In genomic region chr14:90330203-90331196, GRCh38 we compare ENCODE assay signal across 1 cellular context.
TF ChIP-seq lines count a peak whose summit lies in the region.

No MANE protein-coding gene starts in this region.

TF ChIP-seq in HepG2, 621 proteins besides CTCF, POLR2A, EP300 and RAD21 (continued from another document):
- TF ChIP-seq, protein P1, sequence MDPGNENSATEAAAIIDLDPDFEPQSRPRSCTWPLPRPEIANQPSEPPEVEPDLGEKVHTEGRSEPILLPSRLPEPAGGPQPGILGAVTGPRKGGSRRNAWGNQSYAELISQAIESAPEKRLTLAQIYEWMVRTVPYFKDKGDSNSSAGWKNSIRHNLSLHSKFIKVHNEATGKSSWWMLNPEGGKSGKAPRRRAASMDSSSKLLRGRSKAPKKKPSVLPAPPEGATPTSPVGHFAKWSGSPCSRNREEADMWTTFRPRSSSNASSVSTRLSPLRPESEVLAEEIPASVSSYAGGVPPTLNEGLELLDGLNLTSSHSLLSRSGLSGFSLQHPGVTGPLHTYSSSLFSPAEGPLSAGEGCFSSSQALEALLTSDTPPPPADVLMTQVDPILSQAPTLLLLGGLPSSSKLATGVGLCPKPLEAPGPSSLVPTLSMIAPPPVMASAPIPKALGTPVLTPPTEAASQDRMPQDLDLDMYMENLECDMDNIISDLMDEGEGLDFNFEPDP (CRISPR knock-in tag; conservative IDR thresholded peaks at IDR 0.05), result no peak
- TF ChIP-seq REL (CRISPR knock-in tag; conservative IDR thresholded peaks at IDR 0.05), result no peak
- TF ChIP-seq RBM22 (optimal IDR thresholded peaks at IDR 0.05; ENCODE audit: low read length), result no peak
- no peak for TF ChIP-seq DNMT1 (CRISPR knock-in tag; IDR thresholded peaks at IDR 0.05)
- TF ChIP-seq TGIF2 (CRISPR knock-in tag; IDR thresholded peaks at IDR 0.05), result no peak
- no peak for TF ChIP-seq LCORL (IDR thresholded peaks at IDR 0.05)
- TF ChIP-seq LCORL (CRISPR knock-in tag; IDR thresholded peaks at IDR 0.05), result peak; percentile 4; the same call in 1 of the 2 replicates
- TF ChIP-seq ZNF782 (CRISPR knock-in tag; IDR thresholded peaks at IDR 0.05; ENCODE audit: borderline replicate concordance), result no peak
- 0 out of 2 replicates have a peak, but pooled peaks have one; percentile 20 for TF ChIP-seq ZMYM3 (CRISPR knock-in tag; IDR thresholded peaks at IDR 0.05)
- TF ChIP-seq CSRNP1 (CRISPR knock-in tag; IDR thresholded peaks at IDR 0.05), result no peak
- TF ChIP-seq ZNF652 (CRISPR knock-in tag; IDR thresholded peaks at IDR 0.05; ENCODE audit: borderline replicate concordance, low read depth), result no peak
- TF ChIP-seq ZNF180 (CRISPR knock-in tag; IDR thresholded peaks at IDR 0.05; ENCODE audit: borderline replicate concordance, low read depth), result no peak
- TF ChIP-seq MEIS2 (CRISPR knock-in tag; IDR thresholded peaks at IDR 0.05), result no peak
- no peak for TF ChIP-seq ZKSCAN8 (CRISPR knock-in tag; IDR thresholded peaks at IDR 0.05; ENCODE audit: borderline replicate concordance)
- TF ChIP-seq ZBTB38 (CRISPR knock-in tag; IDR thresholded peaks at IDR 0.05), result peak; percentile 65; the same call in 1 of the 2 replicates
- no peak for TF ChIP-seq PRDM10 (CRISPR knock-in tag; IDR thresholded peaks at IDR 0.05; ENCODE audit: low read depth)
- no peak for TF ChIP-seq ZBTB4 (CRISPR knock-in tag; IDR thresholded peaks at IDR 0.05; ENCODE audit: borderline replicate concordance)
- TF ChIP-seq MED1 (CRISPR knock-in tag; IDR thresholded peaks at IDR 0.05), result no peak
- no peak for TF ChIP-seq ZFP82 (CRISPR knock-in tag; IDR thresholded peaks at IDR 0.05; ENCODE audit: borderline replicate concordance)
- TF ChIP-seq BRD4 (CRISPR knock-in tag; IDR thresholded peaks at IDR 0.05), result no peak
- TF ChIP-seq KDM5B (CRISPR knock-in tag; IDR thresholded peaks at IDR 0.05; ENCODE audit: borderline replicate concordance), result no peak
- TF ChIP-seq ZBTB7B (CRISPR knock-in tag; IDR thresholded peaks at IDR 0.05), result no peak
TF ChIP-seq in HepG2: peak in this region for 7.
